ENCODE assay signal across 32 cellular contexts in the genomic region with DNA sequence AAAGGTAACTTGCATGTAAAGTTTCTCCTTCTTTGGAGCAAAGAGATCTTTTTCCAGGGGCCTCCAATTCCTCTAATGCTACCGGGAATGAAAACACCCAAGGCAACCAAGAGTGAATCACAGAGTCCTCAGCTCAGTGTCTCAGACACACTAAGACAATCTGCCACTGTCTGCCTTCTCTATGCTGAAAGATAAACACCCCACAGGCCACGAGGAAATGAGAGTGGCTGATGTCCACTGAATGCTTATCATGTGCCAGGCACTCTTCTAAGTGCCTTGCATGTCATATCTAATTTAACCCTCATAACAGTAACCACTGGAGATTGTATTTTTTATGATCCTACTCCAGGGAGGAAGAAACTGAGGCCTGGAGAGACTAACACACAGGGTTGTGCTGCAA.
"Had no signal": no experiment of that assay in that cellular context is flagged by ENCODE, and none has a peak within 500 bp of the region (broad histone marks: within the 10 kb centered on the region; RNA-seq: fewer than 3 reads in every experiment).

No MANE protein-coding gene starts in this region.

- H3K9me2 ChIP-seq: SK-N-SH had no signal

- H3K9ac ChIP-seq: SK-N-SH had no signal

- H3K27ac ChIP-seq: brain microvascular endothelial cell, SJCRH30, VCaP had no signal

- H3K4me2 ChIP-seq: SK-N-SH had no signal

- H3K4me3 ChIP-seq: SJCRH30 had no signal

- H3K4me1 ChIP-seq: SJCRH30 had no signal

- H3K27me3 ChIP-seq: brain microvascular endothelial cell, SJCRH30 had no signal

- H3K36me3 ChIP-seq: brain microvascular endothelial cell, SJCRH30 had no signal

- H3K9me3 ChIP-seq: SJCRH30, SK-N-SH had no signal

- DNase-seq: activated CD4-positive, alpha-beta memory T cell treated with anti-CD3 and anti-CD28 coated beads, Interleukin-2, amount 10 ng/mL, durations not matched to agents 7 days and 5 days; activated CD4-positive, alpha-beta T cell treated with anti-CD3 and anti-CD28 coated beads for 1 hour; activated CD4-positive, alpha-beta T cell treated with anti-CD3 and anti-CD28 coated beads for 48 hours; activated CD4-positive, CD25-positive, alpha-beta regulatory T cell; activated CD8-positive, alpha-beta memory T cell treated with anti-CD3 and anti-CD28 coated beads for 24 hours; activated CD8-positive, alpha-beta memory T cell treated with anti-CD3 and anti-CD28 coated beads, Interleukin-2, amount 10 ng/mL, durations not matched to agents 7 days and 5 days; activated CD8-positive, alpha-beta memory T cell treated with anti-CD3 and anti-CD28 coated beads, Interleukin-2, amount 50 U/mL, for 48 hours; activated effector memory CD4-positive, alpha-beta T cell treated with anti-CD3 and anti-CD28 coated beads, Interleukin-2, amount 50 U/mL, for 16 hours; activated naive CD4-positive, alpha-beta T cell; activated naive CD4-positive, alpha-beta T cell treated with anti-CD3 and anti-CD28 coated beads, Interleukin-2, amount 50 U/mL, for 16 hours; activated naive CD8-positive, alpha-beta T cell treated with anti-CD3 and anti-CD28 coated beads for 36 hours; activated T-cell treated with anti-CD3 and anti-CD28 coated beads, Interleukin-2, amount 50 U/mL, for 1 hour; activated T-cell treated with anti-CD3 and anti-CD28 coated beads, Interleukin-2, amount 50 U/mL, for 72 hours; amniotic stem cell; aorta; brain microvascular endothelial cell; central memory CD4-positive, alpha-beta T cell; MM.1S; MV-4-11; NCI-H1092; NCI-H1436 treated with DMSO at 0.1 percent for 48 hours; NCI-H1694 treated with DMSO at 0.1 percent for 48 hours; NCI-H2029; NCI-H345; NCI-H526; NCI-H748 treated with DMSO at 0.1 percent for 48 hours; NK-92 treated with Interleukin-12 subunit alpha and Interleukin-12 subunit beta, amount 100 ng/mL, for 24 hours; SHP77; SJCRH30; SK-N-SH had no signal

- ATAC-seq: activated CD8-positive, alpha-beta memory T cell treated with anti-CD3 and anti-CD28 coated beads, Interleukin-2, amount 10 ng/mL, durations not matched to agents 7 days and 5 days; activated T-cell treated with anti-CD3 and anti-CD28 coated beads, Interleukin-2, amount 50 U/mL, for 72 hours; activated T-helper 17 cell treated with anti-CD3 and anti-CD28 coated beads, Interleukin-2, amount 50 U/mL, for 72 hours had no signal
